ENCODE assay signal across 14 cellular contexts in the genomic region with DNA sequence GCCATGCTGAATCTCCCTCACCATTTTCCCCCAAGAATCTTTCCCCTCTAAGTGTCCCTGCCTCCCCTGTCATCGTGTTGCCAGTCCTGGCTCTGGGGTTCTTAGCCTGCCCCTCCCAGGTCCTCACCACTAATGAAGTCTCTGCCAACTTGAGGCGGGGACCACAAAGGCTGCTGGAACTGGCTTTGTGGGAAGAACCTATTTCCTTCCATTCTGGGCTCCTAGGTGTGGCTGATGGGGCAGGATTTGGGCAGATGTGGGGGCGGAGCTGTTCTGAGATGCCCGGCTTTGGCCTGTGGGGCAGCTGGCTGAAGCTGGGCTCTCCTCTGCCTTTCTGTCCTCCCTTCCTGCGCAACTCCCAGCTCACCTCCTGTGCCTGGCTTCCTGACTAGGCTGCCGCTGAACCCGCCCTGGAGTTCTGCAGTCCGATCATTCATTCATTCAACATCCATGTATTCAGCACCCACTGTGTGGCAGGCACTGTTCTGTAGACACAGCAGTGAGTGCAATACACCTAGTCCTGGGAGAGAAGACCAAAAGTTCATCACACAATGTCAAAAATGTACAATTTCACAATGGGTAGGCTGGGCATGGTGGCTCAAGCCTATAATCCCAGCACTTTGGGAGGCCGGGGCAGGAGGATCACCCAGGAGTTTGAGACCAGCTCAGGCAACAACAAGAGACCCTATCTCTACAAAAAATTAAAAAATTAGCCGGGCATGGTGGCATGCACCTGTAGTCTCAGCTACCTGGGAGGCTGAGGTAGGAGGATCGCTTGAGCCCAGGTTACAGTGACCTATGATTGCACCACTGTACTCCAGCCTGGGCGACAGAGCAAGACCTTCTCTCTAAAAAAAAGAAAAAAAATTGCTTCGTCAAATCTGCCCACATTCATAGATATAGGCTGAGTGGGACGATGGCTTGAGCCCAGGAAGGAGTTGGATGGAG. TPM values are rescaled to one million over a fixed set of nuclear protein-coding genes. Genes with fewer than 3 reads are reported as not detected.
A peak's percentile ranks its signal among the peaks of the same experiment; 100 is the strongest.
DNase-seq lines count a peak whose midpoint lies in the region; ATAC-seq and FAIRE-seq lines count a peak whose summit lies in the region.
"Had no signal": no experiment of that assay in that cellular context is flagged by ENCODE, and none has a peak within 500 bp of the region (broad histone marks: within the 10 kb centered on the region; RNA-seq: fewer than 3 reads in every experiment).

No MANE protein-coding gene starts in this region.

- FAIRE-seq in HTR-8/SVneo (lab: Jason Lieb, UNC) = no peak
- FAIRE-seq: TTC549 had no signal

- no peak for ATAC-seq in stimulated activated naive CD8-positive, alpha-beta T cell treated with anti-CD3 and anti-CD28 coated beads, Interleukin-15, Interleukin-2, amounts not matched to agents 100 U/mL and 50 U/mL, for 24 hours
- no peak for ATAC-seq in memory B cell (ENCODE audit: low read depth)
- ATAC-seq: esophagus mucosa, PC-3 had no signal

- peaks cover 61% of the 10 kb centered on the region for H3K4me1 Mint-ChIP-seq in stimulated activated naive CD8-positive, alpha-beta T cell treated with anti-CD3 and anti-CD28 coated beads, Interleukin-15, Interleukin-2, amounts not matched to agents 100 ng/mL and 50 ng/mL, for 24 hours (ENCODE audit: low read depth)
- H3K4me1 Mint-ChIP-seq in memory B cell = peaks cover 42% of the 10 kb centered on the region

- DNase-seq in stimulated activated naive CD8-positive, alpha-beta T cell treated with anti-CD3 and anti-CD28 coated beads, Interleukin-15, Interleukin-2, amounts not matched to agents 100 U/mL and 50 U/mL, for 24 hours = no peak
- DNase-seq in UCSD-AML1 (lab: John Stamatoyannopoulos, UW; ENCODE audit: unreplicated experiment) = peak; percentile 33
- DNase-seq in memory B cell (ENCODE audit: low spot score in 2 of 2) = no peak
- no peak for DNase-seq in HTR-8/SVneo (ENCODE audit: insufficient read length, low spot score)
- DNase-seq in GM19238 (ENCODE audit: insufficient read length, low spot score) = no peak
- DNase-seq in DMS153 (lab: John Stamatoyannopoulos, UW) = no peak
- no peak for DNase-seq in HT-29 (ENCODE audit: low spot score)
- DNase-seq: cerebellar nuclear complex, GOT3, NCI-H1694, PC-3 had no signal

- peak overlapping the region; percentile 29 for H3K27ac Mint-ChIP-seq in stimulated activated naive CD8-positive, alpha-beta T cell treated with anti-CD3 and anti-CD28 coated beads, Interleukin-15, Interleukin-2, amounts not matched to agents 100 ng/mL and 50 ng/mL, for 24 hours
- H3K27ac Mint-ChIP-seq in memory B cell = peak overlapping the region; percentile 66

- peak overlapping the region; percentile 16 for H3K4me3 Mint-ChIP-seq in stimulated activated naive CD8-positive, alpha-beta T cell treated with anti-CD3 and anti-CD28 coated beads, Interleukin-15, Interleukin-2, amounts not matched to agents 100 ng/mL and 50 ng/mL, for 24 hours
- H3K4me3 Mint-ChIP-seq in memory B cell = peak overlapping the region; percentile 64

- no peaks in the 10 kb centered on the region for H3K27me3 Mint-ChIP-seq in stimulated activated naive CD8-positive, alpha-beta T cell treated with anti-CD3 and anti-CD28 coated beads, Interleukin-15, Interleukin-2, amounts not matched to agents 100 ng/mL and 50 ng/mL, for 24 hours
- no peaks in the 10 kb centered on the region for H3K27me3 Mint-ChIP-seq in memory B cell

- H3K36me3 Mint-ChIP-seq in stimulated activated naive CD8-positive, alpha-beta T cell treated with anti-CD3 and anti-CD28 coated beads, Interleukin-15, Interleukin-2, amounts not matched to agents 100 ng/mL and 50 ng/mL, for 24 hours (ENCODE audit: low read depth) = no peaks in the 10 kb centered on the region
- H3K36me3 Mint-ChIP-seq in memory B cell = peaks cover 3% of the 10 kb centered on the region

- no peaks in the 10 kb centered on the region for H3K9me3 Mint-ChIP-seq in stimulated activated naive CD8-positive, alpha-beta T cell treated with anti-CD3 and anti-CD28 coated beads, Interleukin-15, Interleukin-2, amounts not matched to agents 100 ng/mL and 50 ng/mL, for 24 hours
- no peaks in the 10 kb centered on the region for H3K9me3 Mint-ChIP-seq in memory B cell

RNA-seq across cellular contexts. Expression of gene SNN, which starts 1.9 kb away (rescaled TPM):
- total RNA-seq in HT-29 (2014; rRNA removed; shearing (Covaris generic)) = 13.3 and 13.4 TPM in 2 replicates
